10 cellular contexts compared by ENCODE assay signal in the genomic region with DNA sequence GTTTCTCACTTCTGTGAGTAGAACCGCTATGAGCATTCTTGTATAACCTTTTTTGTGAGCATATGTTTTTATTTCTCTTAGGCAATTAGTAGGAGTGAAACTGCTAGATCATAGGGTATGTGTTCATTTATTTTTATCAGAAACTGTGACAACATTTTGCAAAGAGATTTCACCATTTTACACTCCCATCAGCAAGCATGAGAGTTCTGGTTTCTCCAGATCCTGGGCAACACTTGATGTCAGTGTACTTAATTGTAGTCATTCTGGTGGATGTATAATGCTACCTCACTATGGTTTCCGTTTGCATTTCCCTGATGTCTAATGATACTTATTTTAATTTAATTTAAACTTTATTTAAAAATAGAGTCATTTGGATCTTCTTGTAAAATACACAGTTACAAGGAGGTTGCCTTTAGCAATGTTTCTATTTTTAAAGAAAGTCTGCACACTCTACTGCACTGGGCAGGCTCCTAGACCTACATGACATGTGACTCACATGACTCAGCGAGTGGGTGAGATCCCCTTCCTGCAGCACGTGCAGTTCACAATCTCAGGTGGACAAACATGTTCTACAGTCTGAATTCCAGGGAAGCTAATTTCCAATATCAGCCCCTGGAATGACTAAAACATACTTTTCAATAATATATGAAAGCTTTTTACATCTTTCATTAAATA.
DNase-seq lines count a peak whose midpoint lies in the region; ATAC-seq and TF ChIP-seq lines count a peak whose summit lies in the region.
"Had no signal": no experiment of that assay in that cellular context is flagged by ENCODE, and none has a peak within 500 bp of the region (broad histone marks: within the 10 kb centered on the region; RNA-seq: fewer than 3 reads in every experiment).

No MANE protein-coding gene starts in this region.

- no peaks in the 10 kb centered on the region for H3K36me3 Mint-ChIP-seq in activated CD8-positive, alpha-beta T cell treated with anti-CD3 and anti-CD28 coated beads for 36 hours (ENCODE audit: low read depth)

- no peak overlapping the region for H3K4me3 ChIP-seq in HL-60 (replicated peaks; ENCODE audit: insufficient read depth, low read length)
- H3K4me3 ChIP-seq: SJCRH30 had no signal

- H3K4me1 Mint-ChIP-seq in activated CD8-positive, alpha-beta T cell treated with anti-CD3 and anti-CD28 coated beads for 36 hours (ENCODE audit: low read depth) = peaks cover 18% of the 10 kb centered on the region

- peaks cover 8% of the 10 kb centered on the region for H3K9me3 Mint-ChIP-seq in activated CD8-positive, alpha-beta T cell treated with anti-CD3 and anti-CD28 coated beads for 36 hours

- H3K27ac Mint-ChIP-seq in activated CD8-positive, alpha-beta T cell treated with anti-CD3 and anti-CD28 coated beads for 36 hours = no peak overlapping the region

- intact Hi-C loops in activated CD8-positive, alpha-beta T cell treated with anti-CD3 and anti-CD28 coated beads for 36 hours (cut with micrococcal nuclease) = no loop called here

- peak; percentile 51 for ATAC-seq in activated CD8-positive, alpha-beta T cell treated with anti-CD3 and anti-CD28 coated beads for 36 hours
- no peak for ATAC-seq in HG03039 (IDR thresholded peaks at IDR 0.05; ENCODE audit: unreplicated experiment)

- H3K27ac ChIP-seq in HL-60 (replicated peaks) = peak overlapping the region; percentile 96
- H3K27ac ChIP-seq: KMS-11, SJCRH30 had no signal

- no peak overlapping the region for H3K4me3 Mint-ChIP-seq in activated CD8-positive, alpha-beta T cell treated with anti-CD3 and anti-CD28 coated beads for 36 hours

- no peaks in the 10 kb centered on the region for H3K27me3 Mint-ChIP-seq in activated CD8-positive, alpha-beta T cell treated with anti-CD3 and anti-CD28 coated beads for 36 hours

- TF ChIP-seq CTCF in HL-60 (IDR thresholded peaks at IDR 0.05; ENCODE audit: insufficient read depth, low read length) = no peak
- no peak for TF ChIP-seq CTCF in activated CD8-positive, alpha-beta T cell treated with anti-CD3 and anti-CD28 coated beads for 36 hours (IDR thresholded peaks at IDR 0.05)

- CTCF ChIA-PET in activated CD8-positive, alpha-beta T cell treated with anti-CD3 and anti-CD28 coated beads for 36 hours (lab: Charles Lee) = no interaction called here

- DNase-seq in COLO668 (lab: John Stamatoyannopoulos, UW; ENCODE audit: unreplicated experiment) (peak; percentile 7), HL-60 (ENCODE audit: low read depth in 1 of 2, low spot score in 1 of 2) (peak; percentile 80 to 89), mucosa of gallbladder (ENCODE audit: low spot score) (peak; percentile 21), NCI-H1694 treated with DMSO at 0.1 percent for 48 hours (lab: John Stamatoyannopoulos, UW) (no peak), NCI-H2029 (lab: John Stamatoyannopoulos, UW) (no peak)
- peak; percentile 31 for DNase-seq in activated CD8-positive, alpha-beta T cell treated with anti-CD3 and anti-CD28 coated beads for 36 hours
- DNase-seq: GOT3, SJCRH30 had no signal

- no peaks in the 10 kb centered on the region for H3K27me3 ChIP-seq in HL-60 (ENCODE audit: insufficient read depth, poor library complexity, severe bottlenecking)

- POLR2A ChIA-PET in activated CD8-positive, alpha-beta T cell treated with anti-CD3 and anti-CD28 coated beads for 36 hours (lab: Charles Lee) = interaction anchor here (0.6 to 1.1 kb wide), 2 partner anchors 50 to 155 kb away, joined by 3 read pairs; no protein-coding TSS in a partner anchor

Comparison
In these comparisons a context has a peak if more than half of its experiments do, and no peak if none do; other contexts are left out.
1. DNase-seq: peak in COLO668 (single experiment), HL-60 (2 of 2), activated CD8-positive, alpha-beta T cell treated with anti-CD3 and anti-CD28 coated beads for 36 hours (single experiment) and mucosa of gallbladder (single experiment); none in NCI-H1694 treated with DMSO at 0.1 percent for 48 hours (single experiment) and NCI-H2029 (single experiment).